8 cellular contexts compared by ENCODE assay signal in genomic region chr7:130982160-130982638, GRCh38.
DNase-seq lines count a peak whose midpoint lies in the region; TF ChIP-seq lines count a peak whose summit lies in the region.

No MANE protein-coding gene starts in this region.

- no peaks in the 10 kb centered on the region for H3K36me3 ChIP-seq in ovary

- intact Hi-C loops in ovary (cut with DNase I), result loop anchor here in 1 of 4 donors (2.0 kb wide), 1 partner anchor 25 kb away; no protein-coding TSS in a partner anchor

- H3K4me1 ChIP-seq in ovary (ENCODE audit: insufficient read depth), result peaks cover 16% of the 10 kb centered on the region

- DNase-seq in AG09309 (ENCODE audit: low read depth), result no peak
- peak; percentile 38 for DNase-seq in Jurkat, Clone E6-1 (ENCODE audit: low read depth, low spot score)
- peak; percentile 28 for DNase-seq in SK-N-DZ (ENCODE audit: low spot score)
- DNase-seq in fibroblast of mammary gland (ENCODE audit: low read depth), result peak; percentile 66
- no peak for DNase-seq in ovary
- no peak for DNase-seq in GM19238 (ENCODE audit: insufficient read length, low spot score)
- DNase-seq in NCI-H226, result no peak

- no peak for TF ChIP-seq EP300 in ovary (IDR thresholded peaks at IDR 0.05)

- 31 to 34% (median 33%) methylated on average over 3 of the region's 3 CpGs for WGBS in ovary, 3 donors

- H3K4me3 ChIP-seq in AG09309 (ENCODE audit: control insufficient read depth, low read depth, low read length) (no peak overlapping the region), GM12875 (ENCODE audit: low read depth, low read length) (no peak overlapping the region), fibroblast of mammary gland (ENCODE audit: control insufficient read depth, low read depth, low read length) (no peak overlapping the region), ovary (no peak overlapping the region)
- H3K4me3 ChIP-seq in Jurkat, Clone E6-1 (ENCODE audit: low read length), result no peak overlapping the region

- no peaks in the 10 kb centered on the region for H3K27me3 ChIP-seq in ovary

- no peak for TF ChIP-seq POLR2A in ovary (IDR thresholded peaks at IDR 0.05)

- H3K9me3 ChIP-seq in ovary, result no peaks in the 10 kb centered on the region

- no peak overlapping the region for H3K27ac ChIP-seq in ovary

- peak; percentile 73 for TF ChIP-seq CTCF in AG09309 (IDR thresholded peaks at IDR 0.05; ENCODE audit: control insufficient read depth, insufficient read depth, low read depth, low read length, missing control alignments)
- peak; percentile 74 for TF ChIP-seq CTCF in GM12875 (IDR thresholded peaks at IDR 0.05; ENCODE audit: borderline replicate concordance, insufficient read depth, low read depth, low read length)
- TF ChIP-seq CTCF in fibroblast of mammary gland (conservative IDR thresholded peaks at IDR 0.05; ENCODE audit: control insufficient read depth, insufficient read depth, low read depth, low read length), result peak; percentile 90
- peak in 2 of 3 donors; percentile 46 to 50 for TF ChIP-seq CTCF in ovary (IDR thresholded peaks at IDR 0.05)

Comparison
In these comparisons a context has a peak if more than half of its experiments do, and no peak if none do; other contexts are left out.
1. DNase-seq: peak in Jurkat, Clone E6-1 (single experiment), SK-N-DZ (single experiment) and fibroblast of mammary gland (single experiment); none in AG09309 (single experiment), ovary (0 of 5), GM19238 (single experiment) and NCI-H226 (single experiment).
2. Peak in every context shown above with its lines, with median percentiles within 50 percentile points of each other: CTCF ChIP-seq.